Comparison of ENCODE assay signal across 18 cellular contexts in genomic region chr9:122364117-122364782, GRCh38.
"Had no signal": no experiment of that assay in that cellular context is flagged by ENCODE, and none has a peak within 500 bp of the region (broad histone marks: within the 10 kb centered on the region; RNA-seq: fewer than 3 reads in every experiment).

No MANE protein-coding gene starts in this region.

- ATAC-seq: activated CD4-positive, alpha-beta T cell treated with anti-CD3 and anti-CD28 coated beads for 36 hours; foreskin keratinocyte had no signal

- DNase-seq: activated CD4-positive, alpha-beta memory T cell treated with anti-CD3 and anti-CD28 coated beads, Interleukin-2, amount 10 ng/mL, durations not matched to agents 7 days and 5 days; activated CD4-positive, alpha-beta T cell treated with anti-CD3 and anti-CD28 coated beads for 36 hours; activated gamma-delta T cell treated with Interleukin-2 at 50 U/mL for 16 hours; activated naive CD8-positive, alpha-beta T cell treated with anti-CD3 and anti-CD28 coated beads for 36 hours; activated T-cell treated with anti-CD3 and anti-CD28 coated beads, Interleukin-2, amount 50 U/mL, for 48 hours; caudate nucleus; effector CD8-positive, alpha-beta T cell; head of caudate nucleus; mesendoderm; nephron progenitor cell; ovary; stomach; T-helper 1 cell had no signal

- H3K36me3 ChIP-seq: ascending aorta, ovary, stomach, thoracic aorta had no signal

- H3K27me3 Mint-ChIP-seq: activated naive CD8-positive, alpha-beta T cell treated with anti-CD3 and anti-CD28 coated beads for 36 hours had no signal

- H3K27ac Mint-ChIP-seq: activated CD4-positive, alpha-beta memory T cell treated with anti-CD3 and anti-CD28 coated beads, Interleukin-2, amount 10 ng/mL, durations not matched to agents 7 days and 5 days; activated CD4-positive, alpha-beta T cell treated with anti-CD3 and anti-CD28 coated beads for 36 hours; activated naive CD8-positive, alpha-beta T cell treated with anti-CD3 and anti-CD28 coated beads for 36 hours; nephron progenitor cell had no signal

- H3K36me3 Mint-ChIP-seq: activated naive CD8-positive, alpha-beta T cell treated with anti-CD3 and anti-CD28 coated beads for 36 hours had no signal

- H3K9me3 ChIP-seq: ascending aorta, ovary, stomach, thoracic aorta had no signal

- H3K27me3 ChIP-seq: ascending aorta, foreskin keratinocyte, ovary, stomach had no signal

- H3K4me1 ChIP-seq: ascending aorta had no signal

- H3K4me3 ChIP-seq: ascending aorta, coronary artery, ovary, stomach, thoracic aorta had no signal

- H3K27ac ChIP-seq: ascending aorta, foreskin keratinocyte, ovary, stomach, thoracic aorta, VCaP had no signal

- H3K4me3 Mint-ChIP-seq: activated CD4-positive, alpha-beta memory T cell treated with anti-CD3 and anti-CD28 coated beads, Interleukin-2, amount 10 ng/mL, durations not matched to agents 7 days and 5 days; activated CD4-positive, alpha-beta T cell treated with anti-CD3 and anti-CD28 coated beads for 36 hours; activated naive CD8-positive, alpha-beta T cell treated with anti-CD3 and anti-CD28 coated beads for 36 hours; nephron progenitor cell had no signal

- H3K4me1 Mint-ChIP-seq: activated CD4-positive, alpha-beta T cell treated with anti-CD3 and anti-CD28 coated beads for 36 hours had no signal

- H3K9me3 Mint-ChIP-seq: activated CD4-positive, alpha-beta memory T cell treated with anti-CD3 and anti-CD28 coated beads, Interleukin-2, amount 10 ng/mL, durations not matched to agents 7 days and 5 days; activated naive CD8-positive, alpha-beta T cell treated with anti-CD3 and anti-CD28 coated beads for 36 hours had no signal
